ENCODE assay signal across 14 cellular contexts in genomic region chr15:77546050-77546501, GRCh38.
DNase-seq lines count a peak whose midpoint lies in the region; ATAC-seq and TF ChIP-seq lines count a peak whose summit lies in the region.
"Had no signal": no experiment of that assay in that cellular context is flagged by ENCODE, and none has a peak within 500 bp of the region (broad histone marks: within the 10 kb centered on the region; RNA-seq: fewer than 3 reads in every experiment).

No MANE protein-coding gene starts in this region.

- H3K4me1 ChIP-seq in BLaER1 (peaks cover 58% of the 10 kb centered on the region), ascending aorta (peaks cover 0 to 7% of the 10 kb centered on the region in 2 donors), transverse colon (peaks cover 8 to 18% (median 10%) of the 10 kb centered on the region in 4 donors)

- no peaks in the 10 kb centered on the region for H4K20me1 ChIP-seq in BLaER1

- no peak overlapping the region for H3K4me3 ChIP-seq in BLaER1
- no peak overlapping the region for H3K4me3 ChIP-seq in ascending aorta
- H3K4me3 ChIP-seq in transverse colon, result no peak overlapping the region
- H3K4me3 ChIP-seq: heart right ventricle had no signal

- H3K27ac ChIP-seq in BLaER1, result no peak overlapping the region
- H3K27ac ChIP-seq in ascending aorta, result no peak overlapping the region
- no peak overlapping the region for H3K27ac ChIP-seq in transverse colon
- H3K27ac ChIP-seq: parathyroid adenoma had no signal

- intact Hi-C loops in ascending aorta (cut with DNase I), result no loop called here
- intact Hi-C loops in transverse colon (cut with DNase I; ENCODE audit: low total_unique reads), result loop anchor here (5.0 kb wide), 1 partner anchor 439 kb away; no protein-coding TSS in a partner anchor

- H3K36me3 ChIP-seq in BLaER1, result no peaks in the 10 kb centered on the region
- no peaks in the 10 kb centered on the region for H3K36me3 ChIP-seq in ascending aorta
- no peaks in the 10 kb centered on the region for H3K36me3 ChIP-seq in transverse colon
- H3K36me3 ChIP-seq: heart right ventricle had no signal

- in situ Hi-C loops in transverse colon (cut with MboI; ENCODE audit: low pct_ligation_motif_present in 1 of 4, low pct_unique_long_range_greater_than_20kb in 1 of 4, low sequenced_read_pairs in 3 of 4), result no loop called here

- CTCF ChIA-PET in WTC11 (lab: Charles Lee), result interaction anchor here (0.8 to 1.5 kb wide), 6 partner anchors 20 to 359 kb away, joined by 3 to 6 read pairs (median 4); no protein-coding TSS in a partner anchor

- POLR2A ChIA-PET in WTC11 (lab: Charles Lee), result no interaction called here

- no peak overlapping the region for H3K9ac ChIP-seq in BLaER1
- H3K9ac ChIP-seq: parathyroid adenoma had no signal

- peak overlapping the region; percentile 44 for H3K4me2 ChIP-seq in BLaER1

- H3K9me3 Mint-ChIP-seq in WTC11, result peaks cover 5% of the 10 kb centered on the region; the same call in 1 of the 2 replicates

- DNase-seq in HS-5 (ENCODE audit: low read depth) (peak; percentile 51), WTC11 (ENCODE audit: low spot score) (no peak), kidney glomerular epithelial cell (lab: John Stamatoyannopoulos, UW) (peak; percentile 77), ascending aorta (ENCODE audit: low spot score in 2 of 2) (no peak), transverse colon (no peak)
- DNase-seq: activated naive CD4-positive, alpha-beta T cell; heart right ventricle; Kasumi-1; stimulated activated CD8-positive, alpha-beta memory T cell treated with anti-CD3 and anti-CD28 coated beads, Interleukin-4, amount 100 ng/mL, for 48 hours; T-helper 1 cell had no signal

- TF ChIP-seq CTCF in WTC11 (IDR thresholded peaks at IDR 0.05) (no peak), ascending aorta (IDR thresholded peaks at IDR 0.05) (no peak), transverse colon (IDR thresholded peaks at IDR 0.05) (no peak)

- 7% methylated on average over 3 of the region's 4 CpGs; no CpG with 5 or more reads in 1 of the 2 donors for WGBS in transverse colon (ENCODE audit: low coverage in 1 of 2), 2 donors

- TF ChIP-seq EP300 in transverse colon (IDR thresholded peaks at IDR 0.05; ENCODE audit: low read depth), result no peak

- peaks cover 36% of the 10 kb centered on the region for H3K4me1 Mint-ChIP-seq in WTC11

- ATAC-seq in WTC11 (no peak), HG02970 (IDR thresholded peaks at IDR 0.05; ENCODE audit: low FRiP score, unreplicated experiment) (no peak), GM19324 (IDR thresholded peaks at IDR 0.05; ENCODE audit: low FRiP score, unreplicated experiment) (no peak)

- no peaks in the 10 kb centered on the region for H3K36me3 Mint-ChIP-seq in WTC11

- 0 out of 2 replicates have a peak overlapping the region, but pooled peaks have one; percentile 16 for H3K27ac Mint-ChIP-seq in WTC11

- peaks cover 3% of the 10 kb centered on the region for H3K27me3 Mint-ChIP-seq in WTC11 (ENCODE audit: low read depth)

- H3K9me3 ChIP-seq in BLaER1 (no peaks in the 10 kb centered on the region; the same call in 1 of the 2 replicates), ascending aorta (no peaks in the 10 kb centered on the region), transverse colon (no peaks in the 10 kb centered on the region)

- H3K27me3 ChIP-seq in BLaER1 (no peaks in the 10 kb centered on the region), ascending aorta (no peaks in the 10 kb centered on the region), transverse colon (no peaks in the 10 kb centered on the region)
- H3K27me3 ChIP-seq: heart right ventricle had no signal

- TF ChIP-seq POLR2A in transverse colon (IDR thresholded peaks at IDR 0.05), result no peak

- H3K4me3 Mint-ChIP-seq in WTC11, result no peak overlapping the region

TF ChIP-seq in WTC11, 78 proteins besides CTCF, POLR2A, EP300 and RAD21 (continues in another document):
- no peak for TF ChIP-seq ZNF671 (CRISPR knock-in tag; IDR thresholded peaks at IDR 0.05)
- TF ChIP-seq, protein P1, sequence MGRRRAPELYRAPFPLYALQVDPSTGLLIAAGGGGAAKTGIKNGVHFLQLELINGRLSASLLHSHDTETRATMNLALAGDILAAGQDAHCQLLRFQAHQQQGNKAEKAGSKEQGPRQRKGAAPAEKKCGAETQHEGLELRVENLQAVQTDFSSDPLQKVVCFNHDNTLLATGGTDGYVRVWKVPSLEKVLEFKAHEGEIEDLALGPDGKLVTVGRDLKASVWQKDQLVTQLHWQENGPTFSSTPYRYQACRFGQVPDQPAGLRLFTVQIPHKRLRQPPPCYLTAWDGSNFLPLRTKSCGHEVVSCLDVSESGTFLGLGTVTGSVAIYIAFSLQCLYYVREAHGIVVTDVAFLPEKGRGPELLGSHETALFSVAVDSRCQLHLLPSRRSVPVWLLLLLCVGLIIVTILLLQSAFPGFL (CRISPR knock-in tag; IDR thresholded peaks at IDR 0.05; ENCODE audit: borderline replicate concordance), result no peak
- no peak for TF ChIP-seq MXD4 (CRISPR knock-in tag; IDR thresholded peaks at IDR 0.05; ENCODE audit: borderline replicate concordance)
- no peak for TF ChIP-seq ELF4 (CRISPR knock-in tag; IDR thresholded peaks at IDR 0.05; ENCODE audit: low read depth)
- TF ChIP-seq SP1 (CRISPR knock-in tag; conservative IDR thresholded peaks at IDR 0.05), result no peak
- TF ChIP-seq TCF7 (CRISPR knock-in tag; IDR thresholded peaks at IDR 0.05; ENCODE audit: low read depth), result no peak
- TF ChIP-seq, protein P2, sequence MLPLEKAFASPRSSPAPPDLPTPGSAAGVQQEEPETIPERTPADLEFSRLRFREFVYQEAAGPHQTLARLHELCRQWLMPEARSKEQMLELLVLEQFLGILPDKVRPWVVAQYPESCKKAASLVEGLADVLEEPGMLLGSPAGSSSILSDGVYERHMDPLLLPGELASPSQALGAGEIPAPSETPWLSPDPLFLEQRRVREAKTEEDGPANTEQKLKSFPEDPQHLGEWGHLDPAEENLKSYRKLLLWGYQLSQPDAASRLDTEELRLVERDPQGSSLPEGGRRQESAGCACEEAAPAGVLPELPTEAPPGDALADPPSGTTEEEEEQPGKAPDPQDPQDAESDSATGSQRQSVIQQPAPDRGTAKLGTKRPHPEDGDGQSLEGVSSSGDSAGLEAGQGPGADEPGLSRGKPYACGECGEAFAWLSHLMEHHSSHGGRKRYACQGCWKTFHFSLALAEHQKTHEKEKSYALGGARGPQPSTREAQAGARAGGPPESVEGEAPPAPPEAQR (CRISPR knock-in tag; IDR thresholded peaks at IDR 0.05), result no peak
- no peak for TF ChIP-seq IRF1 (CRISPR knock-in tag; IDR thresholded peaks at IDR 0.05)
- TF ChIP-seq ZNF317 (CRISPR knock-in tag; IDR thresholded peaks at IDR 0.05; ENCODE audit: borderline replicate concordance, low read depth), result no peak
- TF ChIP-seq, protein P3, sequence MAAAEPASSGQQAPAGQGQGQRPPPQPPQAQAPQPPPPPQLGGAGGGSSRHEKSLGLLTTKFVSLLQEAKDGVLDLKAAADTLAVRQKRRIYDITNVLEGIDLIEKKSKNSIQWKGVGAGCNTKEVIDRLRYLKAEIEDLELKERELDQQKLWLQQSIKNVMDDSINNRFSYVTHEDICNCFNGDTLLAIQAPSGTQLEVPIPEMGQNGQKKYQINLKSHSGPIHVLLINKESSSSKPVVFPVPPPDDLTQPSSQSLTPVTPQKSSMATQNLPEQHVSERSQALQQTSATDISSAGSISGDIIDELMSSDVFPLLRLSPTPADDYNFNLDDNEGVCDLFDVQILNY (CRISPR knock-in tag; IDR thresholded peaks at IDR 0.05), result no peak
- TF ChIP-seq PRRX2 (CRISPR knock-in tag; IDR thresholded peaks at IDR 0.05), result no peak
- TF ChIP-seq, protein P4, sequence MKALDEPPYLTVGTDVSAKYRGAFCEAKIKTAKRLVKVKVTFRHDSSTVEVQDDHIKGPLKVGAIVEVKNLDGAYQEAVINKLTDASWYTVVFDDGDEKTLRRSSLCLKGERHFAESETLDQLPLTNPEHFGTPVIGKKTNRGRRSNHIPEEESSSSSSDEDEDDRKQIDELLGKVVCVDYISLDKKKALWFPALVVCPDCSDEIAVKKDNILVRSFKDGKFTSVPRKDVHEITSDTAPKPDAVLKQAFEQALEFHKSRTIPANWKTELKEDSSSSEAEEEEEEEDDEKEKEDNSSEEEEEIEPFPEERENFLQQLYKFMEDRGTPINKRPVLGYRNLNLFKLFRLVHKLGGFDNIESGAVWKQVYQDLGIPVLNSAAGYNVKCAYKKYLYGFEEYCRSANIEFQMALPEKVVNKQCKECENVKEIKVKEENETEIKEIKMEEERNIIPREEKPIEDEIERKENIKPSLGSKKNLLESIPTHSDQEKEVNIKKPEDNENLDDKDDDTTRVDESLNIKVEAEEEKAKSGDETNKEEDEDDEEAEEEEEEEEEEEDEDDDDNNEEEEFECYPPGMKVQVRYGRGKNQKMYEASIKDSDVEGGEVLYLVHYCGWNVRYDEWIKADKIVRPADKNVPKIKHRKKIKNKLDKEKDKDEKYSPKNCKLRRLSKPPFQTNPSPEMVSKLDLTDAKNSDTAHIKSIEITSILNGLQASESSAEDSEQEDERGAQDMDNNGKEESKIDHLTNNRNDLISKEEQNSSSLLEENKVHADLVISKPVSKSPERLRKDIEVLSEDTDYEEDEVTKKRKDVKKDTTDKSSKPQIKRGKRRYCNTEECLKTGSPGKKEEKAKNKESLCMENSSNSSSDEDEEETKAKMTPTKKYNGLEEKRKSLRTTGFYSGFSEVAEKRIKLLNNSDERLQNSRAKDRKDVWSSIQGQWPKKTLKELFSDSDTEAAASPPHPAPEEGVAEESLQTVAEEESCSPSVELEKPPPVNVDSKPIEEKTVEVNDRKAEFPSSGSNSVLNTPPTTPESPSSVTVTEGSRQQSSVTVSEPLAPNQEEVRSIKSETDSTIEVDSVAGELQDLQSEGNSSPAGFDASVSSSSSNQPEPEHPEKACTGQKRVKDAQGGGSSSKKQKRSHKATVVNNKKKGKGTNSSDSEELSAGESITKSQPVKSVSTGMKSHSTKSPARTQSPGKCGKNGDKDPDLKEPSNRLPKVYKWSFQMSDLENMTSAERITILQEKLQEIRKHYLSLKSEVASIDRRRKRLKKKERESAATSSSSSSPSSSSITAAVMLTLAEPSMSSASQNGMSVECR (CRISPR knock-in tag; IDR thresholded peaks at IDR 0.05; ENCODE audit: borderline replicate concordance), result no peak

Comparison
In these comparisons a context has a peak if more than half of its experiments do, and no peak if none do; other contexts are left out.
1. DNase-seq: peak in HS-5 (single experiment) and kidney glomerular epithelial cell (single experiment); none in WTC11 (single experiment), ascending aorta (0 of 2) and transverse colon (single experiment).